ENCODE assay signal across 12 cellular contexts in genomic region chr17:48162946-48163506, GRCh38. TPM values are rescaled to one million over a fixed set of nuclear protein-coding genes. Genes with fewer than 3 reads are reported as not detected.
DNase-seq lines count a peak whose midpoint lies in the region; ATAC-seq, FAIRE-seq and TF ChIP-seq lines count a peak whose summit lies in the region.
"Had no signal": no experiment of that assay in that cellular context is flagged by ENCODE, and none has a peak within 500 bp of the region (broad histone marks: within the 10 kb centered on the region; RNA-seq: fewer than 3 reads in every experiment).

No MANE protein-coding gene starts in this region.

- peak overlapping the region; percentile 36; the same call in 1 of the 2 replicates for H3K27ac ChIP-seq in Panc1 (ENCODE audit: low read length)
- no peak overlapping the region for H3K27ac ChIP-seq in effector memory CD4-positive, alpha-beta T cell (ENCODE audit: insufficient read depth, low read length, poor library complexity, severe bottlenecking)

- CTCF ChIA-PET in Panc1 (lab: Charles Lee) = interaction anchor here (1.1 kb wide), 1 partner anchor 96 kb away, joined by 3 read pairs; no protein-coding TSS in a partner anchor

- POLR2A ChIA-PET in Panc1 (lab: Charles Lee) = no interaction called here

- ATAC-seq in Panc1 (peak; percentile 65), GM18909 (IDR thresholded peaks at IDR 0.05; ENCODE audit: poor library complexity, unreplicated experiment) (no peak)
- ATAC-seq: activated CD4-positive, CD25-positive, alpha-beta regulatory T cell treated with anti-CD3 and anti-CD28 coated beads, Interleukin-2, amount 50 U/mL, for 24 hours had no signal

- 0 out of 2 replicates have a peak, but pooled peaks cover 2% of the 10 kb centered on the region for H3K27me3 ChIP-seq in Panc1 (ENCODE audit: control insufficient read depth, insufficient read depth, low read length)
- no peaks in the 10 kb centered on the region for H3K27me3 ChIP-seq in kidney epithelial cell (ENCODE audit: control insufficient read depth, insufficient read depth, low read length)
- no peaks in the 10 kb centered on the region for H3K27me3 ChIP-seq in effector memory CD4-positive, alpha-beta T cell (replicated peaks; ENCODE audit: control insufficient read depth, insufficient read depth, low read length, poor library complexity, severe bottlenecking)

- peak; percentile 40 for DNase-seq in ACHN
- DNase-seq in GM12892 (ENCODE audit: insufficient read length) = no peak
- no peak for DNase-seq in Panc1 (ENCODE audit: low read depth, low spot score)
- peak; percentile 35 for DNase-seq in kidney epithelial cell (ENCODE audit: low read depth)
- DNase-seq in NCI-H2107 (lab: John Stamatoyannopoulos, UW) = no peak
- DNase-seq in effector memory CD4-positive, alpha-beta T cell = no peak
- DNase-seq in anterior cingulate cortex (lab: John Stamatoyannopoulos, UW) = no peak
- DNase-seq: aorta, Kasumi-1 had no signal

- H3K9me3 ChIP-seq in Panc1 (ENCODE audit: control insufficient read depth, insufficient read depth, low read depth, low read length) = no peaks in the 10 kb centered on the region
- H3K9me3 ChIP-seq in effector memory CD4-positive, alpha-beta T cell (ENCODE audit: control insufficient read depth, low read length) = no peaks in the 10 kb centered on the region

- peaks cover 11% of the 10 kb centered on the region for H3K4me1 ChIP-seq in Panc1 (ENCODE audit: control insufficient read depth, insufficient read depth, low read length)
- H3K4me1 ChIP-seq in effector memory CD4-positive, alpha-beta T cell (ENCODE audit: control insufficient read depth, insufficient read depth, low read length, poor library complexity, severe bottlenecking) = no peaks in the 10 kb centered on the region

- intact Hi-C loops in Panc1 (cut with micrococcal nuclease; ENCODE audit: unreplicated experiment) = no loop called here

- no TSS peak for BruUV-seq in Panc1 (replicated peaks; lab: Mats Ljungman, UMichigan)

- no peaks in the 10 kb centered on the region for H3K36me3 ChIP-seq in Panc1 (ENCODE audit: control insufficient read depth, insufficient read depth, low read length)
- no peaks in the 10 kb centered on the region for H3K36me3 ChIP-seq in kidney epithelial cell (ENCODE audit: control insufficient read depth, insufficient read depth, low read length)
- H3K36me3 ChIP-seq in effector memory CD4-positive, alpha-beta T cell (ENCODE audit: control insufficient read depth, insufficient read depth, low read length) = peaks cover 41% of the 10 kb centered on the region

- in situ Hi-C loops in ACHN (cut with HindIII; ENCODE audit: low pct_ligation_motif_present, low pct_unique_long_range_greater_than_20kb, low sequenced_read_pairs) = no loop called here
- in situ Hi-C loops in Panc1 (cut with HindIII; ENCODE audit: low pct_unique_long_range_greater_than_20kb, low sequenced_read_pairs) = no loop called here

- H3K4me3 ChIP-seq in Panc1 (ENCODE audit: low read depth in 2 of 2, low read length in 2 of 2) (peak overlapping the region in 1 of 2 experiments; percentile 16; a peak in 1 of 4 replicates), kidney epithelial cell (ENCODE audit: low read depth, low read length) (no peak overlapping the region)
- H3K4me3 ChIP-seq in effector memory CD4-positive, alpha-beta T cell (ENCODE audit: insufficient read depth, low read depth, low read length, poor library complexity, severe bottlenecking) = no peak overlapping the region

- TF ChIP-seq CTCF in Panc1 (IDR thresholded peaks at IDR 0.05) = no peak
- TF ChIP-seq CTCF in kidney epithelial cell (IDR thresholded peaks at IDR 0.05; ENCODE audit: insufficient read depth, low read length, poor library complexity, severe bottlenecking) = no peak

- TF ChIP-seq POLR2A in GM12892 (IDR thresholded peaks at IDR 0.05; ENCODE audit: low read depth, low read length) = no peak

- FAIRE-seq in GM12892 (lab: Jason Lieb, UNC) = peak; percentile 83
- FAIRE-seq: RCC 7860 had no signal

RNA-seq across cellular contexts. Expression of gene SNX11, which starts 55.5 kb away (rescaled TPM):
- polyA plus RNA-seq in GM12892 (2012; ENCODE audit: missing spikeins) = 79.8 TPM
- total RNA-seq in Panc1 (2021; ENCODE audit: unreplicated experiment) (28.1 TPM), kidney epithelial cell (18.1 and 24.7 TPM in 2 replicates)
- polyA plus RNA-seq in Panc1 (2012; ENCODE audit: insufficient read length) = 20.8 TPM

Comparison
In these comparisons a context has a peak if more than half of its experiments do, and no peak if none do; other contexts are left out.
1. DNase-seq: peak in ACHN (single experiment) and kidney epithelial cell (single experiment); none in GM12892 (single experiment), Panc1 (single experiment), NCI-H2107 (single experiment), effector memory CD4-positive, alpha-beta T cell (0 of 3) and anterior cingulate cortex (0 of 58).